Comparison of ENCODE assay signal across 12 cellular contexts in the genomic region with DNA sequence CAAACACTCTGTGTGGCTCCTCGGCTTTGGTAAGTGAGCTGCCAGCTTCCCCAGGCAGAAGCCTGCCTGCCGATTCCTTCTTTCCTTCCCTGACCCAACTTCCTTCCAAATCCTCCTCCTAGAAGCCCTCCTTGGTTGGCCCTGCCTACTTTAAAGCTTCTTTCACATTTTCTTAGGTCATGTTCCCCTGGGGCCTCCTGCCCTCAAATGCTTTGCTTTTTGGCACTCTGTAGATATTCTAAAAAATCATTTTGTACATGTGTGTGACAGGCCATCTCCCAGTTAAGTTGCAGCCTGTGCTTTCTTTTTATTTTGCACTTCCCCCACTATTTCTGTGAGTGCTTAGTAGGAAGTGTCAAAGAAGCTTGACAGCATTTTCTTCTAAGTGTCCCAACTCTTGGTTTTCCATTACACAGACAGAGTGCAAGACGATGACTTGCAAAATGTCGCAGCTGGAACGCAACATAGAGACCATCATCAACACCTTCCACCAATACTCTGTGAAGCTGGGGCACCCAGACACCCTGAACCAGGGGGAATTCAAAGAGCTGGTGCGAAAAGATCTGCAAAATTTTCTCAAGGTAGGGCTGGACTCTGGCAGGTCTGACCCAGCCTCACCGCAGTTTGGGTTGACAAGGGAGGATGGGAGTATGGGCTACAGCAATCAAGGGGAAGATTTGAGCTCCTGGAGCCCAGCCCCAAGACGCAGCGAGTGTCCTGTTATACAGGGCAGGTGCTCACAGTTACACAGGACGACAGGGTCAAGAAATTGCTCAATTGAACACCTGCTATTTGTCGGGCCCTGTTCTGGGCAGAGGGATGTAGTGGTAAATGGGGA. TPM values are rescaled to one million over a fixed set of nuclear protein-coding genes. Genes with fewer than 3 reads are reported as not detected.
DNase-seq lines count a peak whose midpoint lies in the region; ATAC-seq and TF ChIP-seq lines count a peak whose summit lies in the region.
"Had no signal": no experiment of that assay in that cellular context is flagged by ENCODE, and none has a peak within 500 bp of the region (broad histone marks: within the 10 kb centered on the region; RNA-seq: fewer than 3 reads in every experiment).

S100A9 (plus strand) TSS at position 2 of the 838 bp plus-strand sequence; CDS start at position 432, 430 bp downstream.

- H3K36me3 Mint-ChIP-seq in activated T-cell treated with anti-CD3 and anti-CD28 coated beads, Interleukin-2, amount 50 U/mL, for 24 hours (ENCODE audit: low read depth), result no peaks in the 10 kb centered on the region
- H3K36me3 Mint-ChIP-seq: activated naive CD4-positive, alpha-beta T cell treated with anti-CD3 and anti-CD28 coated beads, Interleukin-2, amount 50 U/mL, for 24 hours had no signal

- H4K20me1 ChIP-seq in OCI-LY7 (ENCODE audit: insufficient read depth, low read length), result no peaks in the 10 kb centered on the region

- no peaks in the 10 kb centered on the region for H3K27me3 ChIP-seq in upper lobe of left lung

- intact Hi-C loops in mucosa of descending colon (cut with DNase I, micrococcal nuclease) (loop anchor here in 1 of 2 donors (5.0 kb wide), 1 partner anchor 139 kb away; no protein-coding TSS in a partner anchor), OCI-LY7 (cut with micrococcal nuclease; ENCODE audit: unreplicated experiment) (loop anchor here (10.0 kb wide), 1 partner anchor 387 kb away; no protein-coding TSS in a partner anchor)

- ATAC-seq in mucosa of descending colon (no peak), upper lobe of left lung (ENCODE audit: low FRiP score in 2 of 2) (peak in 1 of 2 donors; percentile 10), HG02642 (IDR thresholded peaks at IDR 0.05; ENCODE audit: poor library complexity, unreplicated experiment) (no peak)

- peak within 1 kb of the TSS; percentile 78 to 84 (median 80) for H3K27ac ChIP-seq in upper lobe of left lung
- H3K27ac ChIP-seq in OCI-LY7 (ENCODE audit: low read depth, low read length, poor library complexity, severe bottlenecking), result no peak within 1 kb of the TSS

- POLR2A ChIA-PET in OCI-LY7 (lab: Charles Lee), result no interaction called here

- H3K79me2 ChIP-seq in OCI-LY7 (ENCODE audit: insufficient read depth, low read depth, low read length), result no peaks in the 10 kb centered on the region

- no peak for DNase-seq in activated T-cell treated with anti-CD3 and anti-CD28 coated beads, Interleukin-2, amount 50 U/mL, for 24 hours
- DNase-seq in activated T-cell treated with anti-CD3 and anti-CD28 coated beads, Interleukin-2, amount 50 U/mL, for 1 hour, result no peak
- DNase-seq in epithelial cell of esophagus (ENCODE audit: low read depth) (no peak), mucosa of descending colon (no peak), upper lobe of left lung (no peak), OCI-LY7 (ENCODE audit: low spot score) (no peak)
- DNase-seq in activated CD8-positive, alpha-beta memory T cell treated with anti-CD3 and anti-CD28 coated beads, Interleukin-2, amount 50 U/mL, for 48 hours, result no peak
- DNase-seq: NCI-H2081 treated with DMSO at 0.1 percent for 48 hours had no signal

- no peaks in the 10 kb centered on the region for H3K9me3 ChIP-seq in mucosa of descending colon
- H3K9me3 ChIP-seq in upper lobe of left lung, result no peaks in the 10 kb centered on the region
- no peaks in the 10 kb centered on the region for H3K9me3 ChIP-seq in OCI-LY7 (ENCODE audit: low read length)

- peaks cover 1% of the 10 kb centered on the region for H3K27me3 Mint-ChIP-seq in activated T-cell treated with anti-CD3 and anti-CD28 coated beads, Interleukin-2, amount 50 U/mL, for 24 hours
- H3K27me3 Mint-ChIP-seq: activated naive CD4-positive, alpha-beta T cell treated with anti-CD3 and anti-CD28 coated beads, Interleukin-2, amount 50 U/mL, for 24 hours had no signal

- no peak for TF ChIP-seq EP300 in upper lobe of left lung (IDR thresholded peaks at IDR 0.05)

- no peak for TF ChIP-seq CTCF in epithelial cell of esophagus (IDR thresholded peaks at IDR 0.05; ENCODE audit: insufficient read depth, low read depth, low read length, missing control alignments)
- no peak for TF ChIP-seq CTCF in mucosa of descending colon (IDR thresholded peaks at IDR 0.05)
- no peak for TF ChIP-seq CTCF in upper lobe of left lung (IDR thresholded peaks at IDR 0.05)
- TF ChIP-seq CTCF in OCI-LY7 (conservative IDR thresholded peaks at IDR 0.05; ENCODE audit: low read length), result no peak

- TF ChIP-seq POLR2A in upper lobe of left lung (IDR thresholded peaks at IDR 0.05), result peak in 1 of 4 donors; percentile 55

- no peak within 1 kb of the TSS for H2AFZ ChIP-seq in OCI-LY7 (ENCODE audit: low read length)

- no TSS peak for BruUV-seq in OCI-LY7 (replicated peaks; lab: Mats Ljungman, UMichigan)

- H3K4me1 ChIP-seq in mucosa of descending colon (ENCODE audit: low read depth) (no peaks in the 10 kb centered on the region), upper lobe of left lung (peaks cover 3 to 30% (median 20%) of the 10 kb centered on the region in 4 donors), OCI-LY7 (ENCODE audit: insufficient read depth, low read length, poor library complexity, severe bottlenecking) (no peaks in the 10 kb centered on the region)

- WGBS in upper lobe of left lung, 2 donors, result 60 to 66% methylated on average over 11 of the region's 11 CpGs

- H3K4me1 Mint-ChIP-seq in activated T-cell treated with anti-CD3 and anti-CD28 coated beads, Interleukin-2, amount 50 U/mL, for 24 hours (ENCODE audit: low read depth), result peaks cover 13% of the 10 kb centered on the region
- H3K4me1 Mint-ChIP-seq: neural crest cell had no signal

- no peaks in the 10 kb centered on the region for H3K9me3 Mint-ChIP-seq in activated T-cell treated with anti-CD3 and anti-CD28 coated beads, Interleukin-2, amount 50 U/mL, for 24 hours
- H3K9me3 Mint-ChIP-seq: activated naive CD4-positive, alpha-beta T cell treated with anti-CD3 and anti-CD28 coated beads, Interleukin-2, amount 50 U/mL, for 24 hours; neural crest cell; T-helper 2 cell treated with Interferon-gamma antibody and Interleukin-4, amounts not matched to agents 5 μg/mL and 100 μg/mL, for 36 hours had no signal

- no peak within 1 kb of the TSS for H3K4me2 ChIP-seq in OCI-LY7 (ENCODE audit: low read length)

- H3K9me2 ChIP-seq in OCI-LY7 (ENCODE audit: insufficient read depth, low read length), result no peaks in the 10 kb centered on the region

- H3K36me3 ChIP-seq in mucosa of descending colon (ENCODE audit: low read depth) (no peaks in the 10 kb centered on the region), upper lobe of left lung (no peaks in the 10 kb centered on the region), OCI-LY7 (ENCODE audit: insufficient read depth, low read length) (no peaks in the 10 kb centered on the region)

- CTCF ChIA-PET in OCI-LY7 (lab: Charles Lee; ENCODE audit: unreplicated experiment), result no interaction called here

- H3K27ac Mint-ChIP-seq in activated T-cell treated with anti-CD3 and anti-CD28 coated beads, Interleukin-2, amount 50 U/mL, for 24 hours, result peak within 1 kb of the TSS; percentile 30
- H3K27ac Mint-ChIP-seq: activated naive CD4-positive, alpha-beta T cell treated with anti-CD3 and anti-CD28 coated beads, Interleukin-2, amount 50 U/mL, for 24 hours; T-helper 2 cell treated with Interferon-gamma antibody and Interleukin-4, amounts not matched to agents 5 μg/mL and 100 μg/mL, for 36 hours had no signal

- H3K4me3 Mint-ChIP-seq in activated T-cell treated with anti-CD3 and anti-CD28 coated beads, Interleukin-2, amount 50 U/mL, for 24 hours, result no peak within 1 kb of the TSS
- H3K4me3 Mint-ChIP-seq: activated naive CD4-positive, alpha-beta T cell treated with anti-CD3 and anti-CD28 coated beads, Interleukin-2, amount 50 U/mL, for 24 hours; neural crest cell; T-helper 2 cell treated with Interferon-gamma antibody and Interleukin-4, amounts not matched to agents 5 μg/mL and 100 μg/mL, for 36 hours had no signal

- peak within 1 kb of the TSS; percentile 0 for H3K4me3 ChIP-seq in epithelial cell of esophagus (ENCODE audit: low read length)
- no peak within 1 kb of the TSS for H3K4me3 ChIP-seq in mucosa of descending colon
- peak within 1 kb of the TSS in 3 of 4 donors; percentile 23 to 45 (median 36) for H3K4me3 ChIP-seq in upper lobe of left lung
- no peak within 1 kb of the TSS for H3K4me3 ChIP-seq in OCI-LY7 (ENCODE audit: low read depth, low read length, poor library complexity, severe bottlenecking)

RNA-seq across cellular contexts. Expression of gene S100A9, which starts in this region (rescaled TPM):
- total RNA-seq in mucosa of descending colon, result 100 to 1,000 TPM in 1 of 3 donors, 10 to 100 TPM in 1, 1 to 10 TPM in 1; 5.5 to 151 (median 75.0) TPM
- 1,000 to 10,000 TPM in 1 of 6 donors, 100 to 1,000 TPM in 5; 133 to 1,125 (median 606) TPM for total RNA-seq in upper lobe of left lung
- not detected in 2 replicates for total RNA-seq in OCI-LY7 (2014; rRNA removed; shearing (Covaris generic))
- not detected in 2 replicates for total RNA-seq in OCI-LY7 (2022)
- total RNA-seq: neural crest cell had no signal

Comparison
In these comparisons a context has a peak if more than half of its experiments do, and no peak if none do; other contexts are left out.
1. RNA of gene S100A9 (total RNA-seq): 133 to 1,125 TPM in upper lobe of left lung and 5.5 to 151 TPM in mucosa of descending colon; not detected in OCI-LY7; every median in the first group is over 4 times any median in the second.
2. H3K4me3 ChIP-seq: peak in epithelial cell of esophagus (single experiment) and upper lobe of left lung (3 of 4); none in mucosa of descending colon (single experiment) and OCI-LY7 (single experiment).